ENCODE assay signal across 16 cellular contexts in genomic region chr15:22808761-22809280, GRCh38. TPM values are rescaled to one million over a fixed set of nuclear protein-coding genes. Genes with fewer than 3 reads are reported as not detected.
A peak's percentile ranks its signal among the peaks of the same experiment; 100 is the strongest.
DNase-seq lines count a peak whose midpoint lies in the region; ATAC-seq and TF ChIP-seq lines count a peak whose summit lies in the region.
"Had no signal": no experiment of that assay in that cellular context is flagged by ENCODE, and none has a peak within 500 bp of the region (broad histone marks: within the 10 kb centered on the region; RNA-seq: fewer than 3 reads in every experiment).

No MANE protein-coding gene starts in this region.

- H3K4me3 Mint-ChIP-seq in CD4-positive, alpha-beta T cell = no peak overlapping the region
- H3K4me3 Mint-ChIP-seq: CD4-positive, alpha-beta memory T cell had no signal

- POLR2A ChIA-PET in CD4-positive, alpha-beta T cell (lab: Charles Lee) = no interaction called here

- no peaks in the 10 kb centered on the region for H3K27me3 Mint-ChIP-seq in CD4-positive, alpha-beta T cell
- H3K27me3 Mint-ChIP-seq: CD4-positive, alpha-beta memory T cell had no signal

- no peaks in the 10 kb centered on the region for H3K27me3 ChIP-seq in BLaER1
- H3K27me3 ChIP-seq in CD4-positive, alpha-beta T cell (ENCODE audit: control insufficient read depth, insufficient read depth, low read length) = no peaks in the 10 kb centered on the region
- H3K27me3 ChIP-seq: BE2C had no signal

- peaks cover 50% of the 10 kb centered on the region for H3K36me3 ChIP-seq in BLaER1
- H3K36me3 ChIP-seq: BE2C had no signal

- CTCF ChIA-PET in CD4-positive, alpha-beta T cell (lab: Charles Lee) = no interaction called here

- no peak for ATAC-seq in CD4-positive, alpha-beta T cell (ENCODE audit: poor library complexity)
- ATAC-seq: HCT116 had no signal

- H3K27ac Mint-ChIP-seq in CD4-positive, alpha-beta T cell = no peak overlapping the region

- peak overlapping the region; percentile 74 for H3K4me2 ChIP-seq in BLaER1
- H3K4me2 ChIP-seq: SK-N-SH had no signal

- peaks cover 39% of the 10 kb centered on the region for H4K20me1 ChIP-seq in BLaER1

- H3K4me1 Mint-ChIP-seq in CD4-positive, alpha-beta T cell (ENCODE audit: low read depth) = no peaks in the 10 kb centered on the region

- H3K4me3 ChIP-seq in BLaER1 (no peak overlapping the region), astrocyte of the spinal cord (ENCODE audit: low read depth, low read length) (no peak overlapping the region)

- peaks cover 11% of the 10 kb centered on the region; the same call in 1 of the 2 replicates for H3K9me3 ChIP-seq in BLaER1
- H3K9me3 ChIP-seq in CD4-positive, alpha-beta T cell (ENCODE audit: control insufficient read depth, low read length) = no peaks in the 10 kb centered on the region
- H3K9me3 ChIP-seq: BE2C, SK-N-SH had no signal

- no peak overlapping the region for H3K27ac ChIP-seq in BLaER1
- H3K27ac ChIP-seq in CD4-positive, alpha-beta T cell (ENCODE audit: low read depth, low read length) = no peak overlapping the region

- intact Hi-C loops in CD4-positive, alpha-beta T cell (cut with DNase I, micrococcal nuclease) = loop anchor here in 1 of 2 experiments (10.0 kb wide), 1 partner anchor 54 kb away; no protein-coding TSS in a partner anchor

- no peak for TF ChIP-seq CTCF in astrocyte of the spinal cord (IDR thresholded peaks at IDR 0.05; ENCODE audit: low read depth, low read length)
- no peak for TF ChIP-seq CTCF in CD4-positive, alpha-beta T cell (IDR thresholded peaks at IDR 0.05)

- no peak overlapping the region for H3K9ac ChIP-seq in BLaER1
- H3K9ac ChIP-seq: SK-N-SH had no signal

- H3K4me1 ChIP-seq in BLaER1 = peaks cover 49% of the 10 kb centered on the region
- H3K4me1 ChIP-seq: BE2C had no signal

- in situ Hi-C loops in astrocyte of the spinal cord (cut with HindIII; ENCODE audit: low sequenced_read_pairs) = no loop called here

- DNase-seq in EH (ENCODE audit: low read depth) = peak; percentile 13
- DNase-seq in astrocyte of the spinal cord (ENCODE audit: low read depth, low spot score) = peak; percentile 65
- DNase-seq in mesenteric fat pad (ENCODE audit: low spot score) = peak; percentile 18
- no peak for DNase-seq in foreskin melanocyte
- no peak for DNase-seq in SHP77 (lab: John Stamatoyannopoulos, UW)
- no peak for DNase-seq in CD4-positive, alpha-beta T cell
- DNase-seq: BE2C; CD4-positive, alpha-beta memory T cell; GDM1; Karpas-422; NCI-H1694 treated with DMSO at 0.1 percent for 48 hours; NCI-H446; SIG-M5; SK-N-SH had no signal

- no peaks in the 10 kb centered on the region for H3K9me3 Mint-ChIP-seq in CD4-positive, alpha-beta T cell
- H3K9me3 Mint-ChIP-seq: CD4-positive, alpha-beta memory T cell had no signal

- H3K36me3 Mint-ChIP-seq in CD4-positive, alpha-beta T cell (ENCODE audit: low read depth) = peaks cover 17% of the 10 kb centered on the region

RNA-seq across cellular contexts. Expression of gene NIPA1, which starts 22.4 kb away (rescaled TPM):
- total RNA-seq in mesenteric fat pad = 10.2 TPM
- total RNA-seq in CD4-positive, alpha-beta T cell = 1 to 10 TPM; 5.1 to 5.4 TPM

RNA-seq across cellular contexts. Expression of gene NIPA2, which starts 29.6 kb away (rescaled TPM):
- total RNA-seq in mesenteric fat pad = 43.4 TPM
- total RNA-seq in CD4-positive, alpha-beta T cell = 10 to 100 TPM; 33.9 to 36.7 TPM

Comparison
In these comparisons a context has a peak if more than half of its experiments do, and no peak if none do; other contexts are left out.
1. DNase-seq: peak in EH (single experiment), astrocyte of the spinal cord (single experiment) and mesenteric fat pad (single experiment); none in foreskin melanocyte (single experiment), SHP77 (0 of 2) and CD4-positive, alpha-beta T cell (0 of 10).